In the genomic region with DNA sequence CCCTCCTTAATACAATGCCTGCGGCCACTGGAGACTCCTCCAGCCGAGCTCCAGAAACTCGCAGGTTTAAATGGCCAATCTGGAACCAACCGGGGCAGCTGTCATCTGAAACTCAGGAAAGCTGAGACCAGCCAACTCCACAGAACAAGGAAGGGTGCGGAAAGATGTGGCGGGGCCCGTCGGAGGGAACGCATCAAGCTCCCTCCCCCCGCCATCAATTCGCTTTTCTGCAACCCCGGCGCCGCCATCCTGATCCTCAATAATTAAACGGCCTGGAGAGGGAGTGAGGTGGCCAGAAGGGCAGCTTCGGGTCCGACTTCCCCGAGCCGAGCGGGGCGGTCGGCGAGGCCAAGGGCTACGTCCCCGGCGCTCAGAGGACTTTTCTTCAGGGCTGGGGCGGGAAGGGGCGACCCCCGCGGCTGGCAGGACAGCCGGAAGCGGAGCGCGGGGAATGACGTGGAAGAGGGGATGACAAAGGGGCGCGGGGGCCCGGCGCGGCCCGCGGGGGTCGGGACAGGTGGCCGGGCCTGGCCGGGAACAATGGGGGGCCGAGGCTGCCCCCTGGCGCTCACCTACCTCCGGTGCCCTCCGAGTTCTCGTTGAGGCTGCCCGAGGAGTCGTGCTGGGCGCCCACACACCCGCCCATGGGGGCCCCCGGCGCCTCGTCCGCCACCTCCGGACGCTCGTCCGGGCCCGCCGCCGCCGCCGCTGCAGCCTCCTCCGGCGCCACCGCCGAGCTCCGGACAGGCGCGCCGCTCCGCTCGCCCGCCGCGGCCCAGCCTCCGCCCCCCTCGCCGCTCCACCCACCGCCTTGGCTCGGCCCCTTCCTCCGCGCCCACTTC, we compare ENCODE assay signal across 8 cellular contexts. TPM values are rescaled to one million over a fixed set of nuclear protein-coding genes. Genes with fewer than 3 reads are reported as not detected.
DNase-seq lines count a peak whose midpoint lies in the region; ATAC-seq, FAIRE-seq and TF ChIP-seq lines count a peak whose summit lies in the region.

A gene with protein sequence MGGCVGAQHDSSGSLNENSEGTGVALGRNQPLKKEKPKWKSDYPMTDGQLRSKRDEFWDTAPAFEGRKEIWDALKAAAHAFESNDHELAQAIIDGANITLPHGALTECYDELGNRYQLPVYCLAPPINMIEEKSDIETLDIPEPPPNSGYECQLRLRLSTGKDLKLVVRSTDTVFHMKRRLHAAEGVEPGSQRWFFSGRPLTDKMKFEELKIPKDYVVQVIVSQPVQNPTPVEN (minus strand): TSS at position 745 of the 842 bp plus-strand sequence. CDS start 99 bp downstream, at position 646.

- H3K27ac ChIP-seq in pancreas (peak within 1 kb of the TSS; percentile 86 to 95 (median 90)), thyroid gland (peak within 1 kb of the TSS; percentile 77 to 92 (median 87))

- POLR2A ChIA-PET in activated naive CD8-positive, alpha-beta T cell treated with anti-CD3 and anti-CD28 coated beads, Interleukin-2, amount 10 ng/mL, durations not matched to agents 7 days and 5 days (lab: Charles Lee): interaction anchor here (1.0 to 1.6 kb wide), 6 partner anchors 10 to 276 kb away, joined by 3 to 7 read pairs (median 4); no protein-coding TSS in a partner anchor

- H3K4me1 Mint-ChIP-seq in activated naive CD8-positive, alpha-beta T cell treated with anti-CD3 and anti-CD28 coated beads, Interleukin-2, amount 10 ng/mL, durations not matched to agents 7 days and 5 days: peaks cover 16% of the 10 kb centered on the region

- H3K36me3 ChIP-seq in pancreas (no peaks in the 10 kb centered on the region), thyroid gland (no peaks in the 10 kb centered on the region)

- DNase-seq in EL (peak; percentile 82), SK-N-DZ (ENCODE audit: low spot score) (peak; percentile 74), Right ventricle myocardium inferior (ENCODE audit: missing footprints) (peak; percentile 94), pancreas (peak; percentile 84 to 93 (median 88)), thyroid gland (peak; percentile 83 to 86)
- DNase-seq in activated naive CD8-positive, alpha-beta T cell treated with anti-CD3 and anti-CD28 coated beads, Interleukin-2, amount 10 ng/mL, durations not matched to agents 7 days and 5 days: peak; percentile 88

- peaks cover 5% of the 10 kb centered on the region for H3K36me3 Mint-ChIP-seq in activated naive CD8-positive, alpha-beta T cell treated with anti-CD3 and anti-CD28 coated beads, Interleukin-2, amount 10 ng/mL, durations not matched to agents 7 days and 5 days

- TF ChIP-seq EP300 in Ishikawa (IDR thresholded peaks at IDR 0.05; ENCODE audit: borderline replicate concordance): peak; percentile 25; the same call in 1 of the 2 replicates

- TF ChIP-seq CTCF in pancreas (IDR thresholded peaks at IDR 0.05) (peak in 1 of 4 donors; percentile 33), thyroid gland (IDR thresholded peaks at IDR 0.05) (peak in 3 of 6 experiments; percentile 23 to 56 (median 55))

- H3K4me3 ChIP-seq in pancreas (peak within 1 kb of the TSS; percentile 49 to 95 (median 90)), thyroid gland (replicated peaks in 1 of 3) (peak within 1 kb of the TSS; percentile 66 to 91 (median 89))

- H3K4me3 Mint-ChIP-seq in activated naive CD8-positive, alpha-beta T cell treated with anti-CD3 and anti-CD28 coated beads, Interleukin-2, amount 10 ng/mL, durations not matched to agents 7 days and 5 days: peak within 1 kb of the TSS; percentile 91

- no peaks in the 10 kb centered on the region for H3K27me3 ChIP-seq in pancreas
- H3K27me3 ChIP-seq in thyroid gland: no peaks in the 10 kb centered on the region

- ATAC-seq in GM21619 (IDR thresholded peaks at IDR 0.05; ENCODE audit: unreplicated experiment) (peak; percentile 92), Right ventricle myocardium inferior (peak; percentile 91), pancreas (peak; percentile 81 to 90 (median 84))
- peak; percentile 88 for ATAC-seq in activated naive CD8-positive, alpha-beta T cell treated with anti-CD3 and anti-CD28 coated beads, Interleukin-2, amount 10 ng/mL, durations not matched to agents 7 days and 5 days (ENCODE audit: low read depth)

- peaks cover 9 to 22% (median 17%) of the 10 kb centered on the region in 3 donors for H3K4me1 ChIP-seq in pancreas
- H3K4me1 ChIP-seq in thyroid gland: peaks cover 15 to 21% of the 10 kb centered on the region in 2 donors

- no peaks in the 10 kb centered on the region for H3K9me3 Mint-ChIP-seq in activated naive CD8-positive, alpha-beta T cell treated with anti-CD3 and anti-CD28 coated beads, Interleukin-2, amount 10 ng/mL, durations not matched to agents 7 days and 5 days

- TF ChIP-seq POLR2A in thyroid gland (IDR thresholded peaks at IDR 0.05): peak in 1 of 2 donors; percentile 27

- H3K27ac Mint-ChIP-seq in activated naive CD8-positive, alpha-beta T cell treated with anti-CD3 and anti-CD28 coated beads, Interleukin-2, amount 10 ng/mL, durations not matched to agents 7 days and 5 days: peak within 1 kb of the TSS; percentile 77

- H3K9me3 ChIP-seq in pancreas (no peaks in the 10 kb centered on the region), thyroid gland (no peaks in the 10 kb centered on the region)

- 0 to 1% methylated on average over 44 to 87 of the region's 87 CpGs for WGBS in pancreas, 2 donors
- WGBS in thyroid gland, 2 donors: 1 to 3% methylated on average over 5 to 28 of the region's 87 CpGs

- no peak for TF ChIP-seq RAD21 in Ishikawa (IDR thresholded peaks at IDR 0.05; ENCODE audit: low read depth)

- H3K27me3 Mint-ChIP-seq in activated naive CD8-positive, alpha-beta T cell treated with anti-CD3 and anti-CD28 coated beads, Interleukin-2, amount 10 ng/mL, durations not matched to agents 7 days and 5 days: peaks cover 13% of the 10 kb centered on the region

- no peak for FAIRE-seq in pancreas (lab: Jason Lieb, UNC)

- intact Hi-C loops in Right ventricle myocardium inferior (cut with DNase I): loop anchor here (2.0 to 5.0 kb wide), 2 partner anchors 94 to 176 kb away; partner anchors contain the start of gene STK10
- intact Hi-C loops in pancreas (cut with DNase I): no loop called here
- intact Hi-C loops in thyroid gland (cut with DNase I): loop anchor here (5.0 kb wide), 1 partner anchor 96 kb away; the partner anchor contains the start of gene STK10

TF ChIP-seq in Ishikawa, 13 proteins besides CTCF, POLR2A, EP300 and RAD21:
- TF ChIP-seq, protein P1, sequence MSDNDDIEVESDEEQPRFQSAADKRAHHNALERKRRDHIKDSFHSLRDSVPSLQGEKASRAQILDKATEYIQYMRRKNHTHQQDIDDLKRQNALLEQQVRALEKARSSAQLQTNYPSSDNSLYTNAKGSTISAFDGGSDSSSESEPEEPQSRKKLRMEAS (IDR thresholded peaks at IDR 0.05): no peak; the same call in 1 of the 2 replicates
- TF ChIP-seq CREB1 (IDR thresholded peaks at IDR 0.05; ENCODE audit: low read depth) (0 out of 2 replicates have a peak, but pooled peaks have one; percentile 13), CEBPB (IDR thresholded peaks at IDR 0.05) (no peak), ZBTB7A (IDR thresholded peaks at IDR 0.05; ENCODE audit: low read depth) (peak; percentile 84), TAF1 (IDR thresholded peaks at IDR 0.05; ENCODE audit: low read depth) (peak; percentile 5; the same call in 1 of the 2 replicates), TCF12 (IDR thresholded peaks at IDR 0.05; ENCODE audit: low read depth) (peak; percentile 22; the same call in 1 of the 2 replicates)

RNA-seq across cellular contexts. Expression of the gene that starts here (rescaled TPM):
- polyA plus RNA-seq in SK-N-DZ (2014; cell fraction: cytosol; rRNA removed): 48.9 and 50.7 TPM in 2 replicates
- polyA plus RNA-seq in SK-N-DZ (2014; cell fraction: nucleus; rRNA removed): 19.7 and 20.7 TPM in 2 replicates
- total RNA-seq in activated naive CD8-positive, alpha-beta T cell treated with anti-CD3 and anti-CD28 coated beads, Interleukin-2, amount 10 ng/mL, durations not matched to agents 7 days and 5 days: 1 to 10 TPM; 7.2 to 7.6 TPM
- 8.6 TPM for total RNA-seq in Right ventricle myocardium inferior
- 10 to 100 TPM in 2 of 6 donors, 1 to 10 TPM in 4; 4.5 to 12.9 (median 6.9) TPM for total RNA-seq in pancreas
- polyA plus RNA-seq in pancreas: 1 to 10 TPM; 5.9 to 7.8 TPM
- 10 to 100 TPM; 15.9 to 28.6 (median 22.5) TPM for total RNA-seq in thyroid gland

Comparison
In these comparisons a context has a peak if more than half of its experiments do, and no peak if none do; other contexts are left out.
1. Peak in every context shown above with its lines: DNase-seq, ATAC-seq, H3K4me3 ChIP-seq and H3K27ac ChIP-seq.
2. intact Hi-C loops: an anchor here in Right ventricle myocardium inferior (2.0 to 5.0 kb wide) and thyroid gland (5.0 kb wide); none called in pancreas.